In genomic region chr11:76733906-76734305, GRCh38 we compare ENCODE assay signal across 1 cellular context.
TF ChIP-seq lines count a peak whose summit lies in the region.
"Not testable (repeated sequence)": the region's sequence is repeated elsewhere in the genome, so short reads cannot be mapped to it uniquely, and the experiment has no call there.

No MANE protein-coding gene starts in this region.

TF ChIP-seq in K562, 482 proteins besides CTCF, POLR2A, EP300 and RAD21 (continued from another document):
- TF ChIP-seq, protein P1, sequence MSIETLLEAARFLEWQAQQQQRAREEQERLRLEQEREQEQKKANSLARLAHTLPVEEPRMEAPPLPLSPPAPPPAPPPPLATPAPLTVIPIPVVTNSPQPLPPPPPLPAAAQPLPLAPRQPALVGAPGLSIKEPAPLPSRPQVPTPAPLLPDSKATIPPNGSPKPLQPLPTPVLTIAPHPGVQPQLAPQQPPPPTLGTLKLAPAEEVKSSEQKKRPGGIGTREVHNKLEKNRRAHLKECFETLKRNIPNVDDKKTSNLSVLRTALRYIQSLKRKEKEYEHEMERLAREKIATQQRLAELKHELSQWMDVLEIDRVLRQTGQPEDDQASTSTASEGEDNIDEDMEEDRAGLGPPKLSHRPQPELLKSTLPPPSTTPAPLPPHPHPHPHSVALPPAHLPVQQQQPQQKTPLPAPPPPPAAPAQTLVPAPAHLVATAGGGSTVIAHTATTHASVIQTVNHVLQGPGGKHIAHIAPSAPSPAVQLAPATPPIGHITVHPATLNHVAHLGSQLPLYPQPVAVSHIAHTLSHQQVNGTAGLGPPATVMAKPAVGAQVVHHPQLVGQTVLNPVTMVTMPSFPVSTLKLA (conservative IDR thresholded peaks at IDR 0.05): 0 out of 4 replicates have a peak, but pooled peaks of 1 of the 2 experiments have one; percentile 27
- TF ChIP-seq NFIC (IDR thresholded peaks at IDR 0.05) (peak; percentile 60), TARDBP (IDR thresholded peaks at IDR 0.05) (0 out of 2 replicates have a peak, but pooled peaks have one; percentile 30), ZEB2 (IDR thresholded peaks at IDR 0.05) (peak; percentile 80), RB1 (IDR thresholded peaks at IDR 0.05; ENCODE audit: low read depth) (peak; percentile 47; the same call in 1 of the 2 replicates), CC2D1A (IDR thresholded peaks at IDR 0.05) (peak; percentile 65), LARP7 (IDR thresholded peaks at IDR 0.05) (0 out of 2 replicates have a peak, but pooled peaks have one; percentile 10), SMC3 (conservative IDR thresholded peaks at IDR 0.05; ENCODE audit: insufficient read depth, low read depth, low read length) (peak; percentile 89), ARID2 (IDR thresholded peaks at IDR 0.05) (peak; percentile 94), NBN (IDR thresholded peaks at IDR 0.05; ENCODE audit: low read depth) (0 out of 2 replicates have a peak, but pooled peaks have one; percentile 41), TEAD4 (IDR thresholded peaks at IDR 0.05; ENCODE audit: low read length) (0 out of 2 replicates have a peak, but pooled peaks have one; percentile 12), USF1 (CRISPR knock-in tag; IDR thresholded peaks at IDR 0.05) (0 out of 2 replicates have a peak, but pooled peaks have one; percentile 12)
- TF ChIP-seq, protein P2, sequence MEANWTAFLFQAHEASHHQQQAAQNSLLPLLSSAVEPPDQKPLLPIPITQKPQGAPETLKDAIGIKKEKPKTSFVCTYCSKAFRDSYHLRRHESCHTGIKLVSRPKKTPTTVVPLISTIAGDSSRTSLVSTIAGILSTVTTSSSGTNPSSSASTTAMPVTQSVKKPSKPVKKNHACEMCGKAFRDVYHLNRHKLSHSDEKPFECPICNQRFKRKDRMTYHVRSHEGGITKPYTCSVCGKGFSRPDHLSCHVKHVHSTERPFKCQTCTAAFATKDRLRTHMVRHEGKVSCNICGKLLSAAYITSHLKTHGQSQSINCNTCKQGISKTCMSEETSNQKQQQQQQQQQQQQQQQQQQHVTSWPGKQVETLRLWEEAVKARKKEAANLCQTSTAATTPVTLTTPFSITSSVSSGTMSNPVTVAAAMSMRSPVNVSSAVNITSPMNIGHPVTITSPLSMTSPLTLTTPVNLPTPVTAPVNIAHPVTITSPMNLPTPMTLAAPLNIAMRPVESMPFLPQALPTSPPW (CRISPR knock-in tag; IDR thresholded peaks at IDR 0.05): peak; percentile 39
- TF ChIP-seq, protein P3, sequence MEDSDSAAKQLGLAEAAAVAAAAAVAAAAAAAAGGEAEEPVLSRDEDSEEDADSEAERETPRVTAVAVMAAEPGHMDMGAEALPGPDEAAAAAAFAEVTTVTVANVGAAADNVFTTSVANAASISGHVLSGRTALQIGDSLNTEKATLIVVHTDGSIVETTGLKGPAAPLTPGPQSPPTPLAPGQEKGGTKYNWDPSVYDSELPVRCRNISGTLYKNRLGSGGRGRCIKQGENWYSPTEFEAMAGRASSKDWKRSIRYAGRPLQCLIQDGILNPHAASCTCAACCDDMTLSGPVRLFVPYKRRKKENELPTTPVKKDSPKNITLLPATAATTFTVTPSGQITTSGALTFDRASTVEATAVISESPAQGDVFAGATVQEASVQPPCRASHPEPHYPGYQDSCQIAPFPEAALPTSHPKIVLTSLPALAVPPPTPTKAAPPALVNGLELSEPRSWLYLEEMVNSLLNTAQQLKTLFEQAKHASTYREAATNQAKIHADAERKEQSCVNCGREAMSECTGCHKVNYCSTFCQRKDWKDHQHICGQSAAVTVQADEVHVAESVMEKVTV (CRISPR knock-in tag; IDR thresholded peaks at IDR 0.05): peak; percentile 88
- TF ChIP-seq, protein P4, sequence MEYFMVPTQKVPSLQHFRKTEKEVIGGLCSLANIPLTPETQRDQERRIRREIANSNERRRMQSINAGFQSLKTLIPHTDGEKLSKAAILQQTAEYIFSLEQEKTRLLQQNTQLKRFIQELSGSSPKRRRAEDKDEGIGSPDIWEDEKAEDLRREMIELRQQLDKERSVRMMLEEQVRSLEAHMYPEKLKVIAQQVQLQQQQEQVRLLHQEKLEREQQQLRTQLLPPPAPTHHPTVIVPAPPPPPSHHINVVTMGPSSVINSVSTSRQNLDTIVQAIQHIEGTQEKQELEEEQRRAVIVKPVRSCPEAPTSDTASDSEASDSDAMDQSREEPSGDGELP (CRISPR knock-in tag; IDR thresholded peaks at IDR 0.05; ENCODE audit: borderline replicate concordance): peak; percentile 46; the same call in 1 of the 2 replicates
- TF ChIP-seq TEAD4 (CRISPR knock-in tag; IDR thresholded peaks at IDR 0.05; ENCODE audit: borderline replicate concordance): not testable (repeated sequence)
